Comparison of ENCODE assay signal across 13 cellular contexts in genomic region chr1:21921100-21921875, GRCh38. TPM values are rescaled to one million over a fixed set of nuclear protein-coding genes. Genes with fewer than 3 reads are reported as not detected.
A peak's percentile ranks its signal among the peaks of the same experiment; 100 is the strongest.
DNase-seq lines count a peak whose midpoint lies in the region; ATAC-seq, FAIRE-seq and TF ChIP-seq lines count a peak whose summit lies in the region.
"Had no signal": no experiment of that assay in that cellular context is flagged by ENCODE, and none has a peak within 500 bp of the region (broad histone marks: within the 10 kb centered on the region; RNA-seq: fewer than 3 reads in every experiment).

No MANE protein-coding gene starts in this region.

- no peak overlapping the region for H2BK20ac ChIP-seq in H1 (ENCODE audit: low read length)

- no peak for ATAC-seq in GM21515 (IDR thresholded peaks at IDR 0.05; ENCODE audit: unreplicated experiment)
- ATAC-seq: GM12878; stimulated activated naive CD8-positive, alpha-beta T cell treated with anti-CD3 and anti-CD28 coated beads, Interleukin-15, Interleukin-2, amounts not matched to agents 100 U/mL and 50 U/mL, for 24 hours had no signal

- no peak overlapping the region; the same call in none of the 2 replicates for H3K18ac ChIP-seq in H1 (ENCODE audit: extremely low read depth, low read length)

- H3K27me3 ChIP-seq in H1 (replicated peaks in 1 of 4; ENCODE audit: control insufficient read depth in 3 of 4, extremely low read depth in 1 of 4, insufficient read depth in 3 of 4, low read length in 3 of 4) = no peaks in the 10 kb centered on the region
- no peaks in the 10 kb centered on the region for H3K27me3 ChIP-seq in subcutaneous abdominal adipose tissue (ENCODE audit: control insufficient read depth in 5 of 5, insufficient read depth in 4 of 5, low read length in 5 of 5)

- H3K9ac ChIP-seq in H1 (replicated peaks in 1 of 4; ENCODE audit: extremely low read depth in 1 of 4, low read depth in 3 of 4, low read length in 3 of 4) = no peak overlapping the region
- H3K9ac ChIP-seq in subcutaneous abdominal adipose tissue (ENCODE audit: low read length in 5 of 5) = peak overlapping the region in 4 of 5 donors; percentile 2 to 58 (median 14)

- POLR2A ChIA-PET in H1 (lab: Charles Lee; ENCODE audit: partially characterized antibody) = interaction anchor here (1.2 to 6.0 kb wide), 6 partner anchors 9 to 27 kb away, joined by 4 to 72 read pairs (median 12); no protein-coding TSS in a partner anchor

- DNase-seq in HK-2 (ENCODE audit: unreplicated experiment) (peak; percentile 85), H1 (ENCODE audit: low read depth in 1 of 2, low spot score in 2 of 2) (no peak), NCI-H2196 treated with DMSO at 0.1 percent for 48 hours (lab: John Stamatoyannopoulos, UW; ENCODE audit: unreplicated experiment) (no peak), NCI-H524 treated with DMSO at 0.1 percent for 48 hours (lab: John Stamatoyannopoulos, UW) (no peak)
- DNase-seq in stimulated activated CD8-positive, alpha-beta memory T cell treated with anti-CD3 and anti-CD28 coated beads, Interleukin-4, amount 100 ng/mL, for 48 hours = no peak
- DNase-seq: activated CD4-positive, alpha-beta T cell treated with anti-CD3 and anti-CD28 coated beads for 48 hours; activated naive CD4-positive, alpha-beta T cell treated with anti-CD3 and anti-CD28 coated beads, Interleukin-2, amount 10 ng/mL, durations not matched to agents 7 days and 5 days; stimulated activated naive CD8-positive, alpha-beta T cell treated with anti-CD3 and anti-CD28 coated beads, Interleukin-15, Interleukin-2, amounts not matched to agents 100 U/mL and 50 U/mL, for 24 hours had no signal

- H3K79me1 ChIP-seq in H1 (ENCODE audit: low read depth, low read length) = peaks cover 5% of the 10 kb centered on the region; the same call in 1 of the 2 replicates

- H4K20me1 ChIP-seq in H1 (replicated peaks in 1 of 2; ENCODE audit: control insufficient read depth in 1 of 2, insufficient read depth in 2 of 2, low read length in 2 of 2) = peaks cover 2 to 10% of the 10 kb centered on the region in 2 experiments

- no peak overlapping the region for H2AFZ ChIP-seq in H1 (ENCODE audit: low read length)

- WGBS in H1 (ENCODE audit: extremely low coverage in 1 of 2, insufficient coverage in 1 of 2, insufficient read length in 1 of 2, insufficient replicate concordance in 2 of 2, low coverage in 1 of 2, low lambda C conversion rate in 2 of 2, missing lambda C conversion rate in 1 of 2), 2 experiments = 93% methylated on average over 11 of the region's 11 CpGs; no CpG with 5 or more reads in 1 of the 2 experiments
- 85 to 94% methylated on average over 6 to 10 of the region's 11 CpGs for WGBS in mesodermal cell (ENCODE audit: insufficient coverage in 2 of 2), 2 experiments

- no peak overlapping the region for H3K4ac ChIP-seq in H1 (replicated peaks; ENCODE audit: insufficient read length, low read depth, low read length)

- H3K79me2 ChIP-seq in H1 (ENCODE audit: control insufficient read depth in 1 of 2, insufficient read depth in 2 of 2, low read length in 2 of 2) = peaks cover 0 to 25% of the 10 kb centered on the region in 2 experiments; a peak in 1 of 4 replicates

- FAIRE-seq in H1 (lab: Jason Lieb, UNC) = no peak
- FAIRE-seq: GM12878 had no signal

- H4K5ac ChIP-seq in H1 (ENCODE audit: insufficient read length, low read depth, low read length) = no peak overlapping the region

- H3K23ac ChIP-seq in H1 (ENCODE audit: insufficient read length) = no peak overlapping the region

- H3K4me2 ChIP-seq in H1 (ENCODE audit: insufficient read depth in 1 of 2, low read depth in 2 of 2, low read length in 2 of 2) = 0 out of 4 replicates have a peak overlapping the region, but pooled peaks of 1 of the 2 experiments have one; percentile 3

- TF ChIP-seq EP300 in H1 (IDR thresholded peaks at IDR 0.05; ENCODE audit: borderline replicate concordance in 1 of 2, low read depth in 2 of 2, low read length in 2 of 2) = no peak

- H3K23me2 ChIP-seq in H1 (ENCODE audit: low read depth, low read length) = 0 out of 2 replicates have a peak, but pooled peaks cover 2% of the 10 kb centered on the region

- no peak for TF ChIP-seq CTCF in H1 (IDR thresholded peaks at IDR 0.05; ENCODE audit: control extremely low read depth in 1 of 3, insufficient read depth in 1 of 3, low read depth in 1 of 3, low read length in 3 of 3)

- no peak overlapping the region for H3K56ac ChIP-seq in H1 (replicated peaks; ENCODE audit: insufficient read length, low read depth, low read length)

- H3K4me3 ChIP-seq in H1 (ENCODE audit: extremely low read depth in 1 of 4, insufficient read depth in 2 of 4, low read depth in 3 of 4, low read length in 4 of 4) (no peak overlapping the region), mesodermal cell (ENCODE audit: extremely low read depth, insufficient read depth, low read length, poor library complexity, severe bottlenecking) (no peak overlapping the region), subcutaneous abdominal adipose tissue (ENCODE audit: low read depth in 1 of 5, low read length in 5 of 5) (peak overlapping the region in 1 of 5 donors; percentile 19)
- H3K4me3 ChIP-seq: GM12878 had no signal

- no peak overlapping the region for H4K91ac ChIP-seq in H1 (replicated peaks; ENCODE audit: insufficient read length, low read length)

- H3K27ac ChIP-seq in H1 (ENCODE audit: low read depth, low read length) (no peak overlapping the region), mesodermal cell (ENCODE audit: low read depth, low read length, severe bottlenecking) (peak overlapping the region; percentile 50), subcutaneous abdominal adipose tissue (ENCODE audit: low read depth, low read length) (peak overlapping the region; percentile 95)

- no peaks in the 10 kb centered on the region for H3K36me3 ChIP-seq in H1 (ENCODE audit: control insufficient read depth in 2 of 4, insufficient read depth in 4 of 4, low read length in 3 of 4)
- peaks cover 26% of the 10 kb centered on the region for H3K36me3 ChIP-seq in mesodermal cell (ENCODE audit: control insufficient read depth, insufficient read depth, low read length)
- peaks cover 0 to 34% (median 11%) of the 10 kb centered on the region in 5 donors for H3K36me3 ChIP-seq in subcutaneous abdominal adipose tissue (ENCODE audit: control insufficient read depth in 5 of 5, insufficient read depth in 5 of 5, low read length in 5 of 5)

- CTCF ChIA-PET in H1 (lab: Charles Lee; ENCODE audit: partially characterized antibody) = interaction anchor here (1.1 to 3.0 kb wide), 5 partner anchors 9 to 44 kb away, joined by 3 to 9 read pairs (median 4); no protein-coding TSS in a partner anchor

- no peak for TF ChIP-seq RAD21 in H1 (IDR thresholded peaks at IDR 0.05 in 1 of 2, conservative IDR thresholded peaks at IDR 0.05 in 1 of 2; ENCODE audit: low read depth in 2 of 2, low read length in 2 of 2)

- no peak overlapping the region for H3K14ac ChIP-seq in H1 (ENCODE audit: insufficient read length)

- H2AK5ac ChIP-seq in H1 (ENCODE audit: low read depth, low read length) = peak overlapping the region; percentile 83; the same call in 1 of the 2 replicates

- TF ChIP-seq POLR2A in H1 (IDR thresholded peaks at IDR 0.05; ENCODE audit: control extremely low read depth in 1 of 2, low read depth in 2 of 2, low read length in 2 of 2) = no peak

- peak overlapping the region; percentile 87 for H2BK12ac ChIP-seq in H1 (ENCODE audit: low read depth, low read length)

- peak overlapping the region; percentile 46; the same call in 1 of the 2 replicates for H2BK15ac ChIP-seq in H1 (ENCODE audit: low read length)

- H3K9me3 ChIP-seq in H1 (ENCODE audit: insufficient read depth in 2 of 2, low read depth in 1 of 2, low read length in 1 of 2) = no peaks in the 10 kb centered on the region
- no peaks in the 10 kb centered on the region for H3K9me3 ChIP-seq in mesodermal cell (ENCODE audit: control insufficient read depth, low read length)
- H3K9me3 ChIP-seq in subcutaneous abdominal adipose tissue (ENCODE audit: control insufficient read depth in 5 of 5, low read length in 5 of 5) = no peaks in the 10 kb centered on the region

- H2BK120ac ChIP-seq in H1 (replicated peaks; ENCODE audit: low read depth, low read length) = no peak overlapping the region

- no peak overlapping the region for H4K8ac ChIP-seq in H1 (ENCODE audit: extremely low read depth, insufficient read depth, low read length)

- 0 out of 2 replicates have a peak overlapping the region, but pooled peaks have one; percentile 19 for H2BK5ac ChIP-seq in H1 (ENCODE audit: low read depth, low read length)

- H3K4me1 ChIP-seq in H1 (replicated peaks in 1 of 4; ENCODE audit: control insufficient read depth in 3 of 4, insufficient read depth in 4 of 4, low read length in 3 of 4) (peaks cover 12 to 23% (median 19%) of the 10 kb centered on the region in 4 experiments), mesodermal cell (ENCODE audit: control insufficient read depth, insufficient read depth, low read length, poor library complexity, severe bottlenecking) (peaks cover 58% of the 10 kb centered on the region), subcutaneous abdominal adipose tissue (ENCODE audit: control insufficient read depth in 5 of 5, insufficient read depth in 5 of 5, low read length in 5 of 5) (peaks cover 42 to 89% (median 78%) of the 10 kb centered on the region in 5 donors)

TF ChIP-seq in H1, 55 proteins besides CTCF, POLR2A, EP300 and RAD21 (continues in another document):
- TF ChIP-seq SIRT6 (IDR thresholded peaks at IDR 0.05; ENCODE audit: low read length) = no peak

RNA-seq across cellular contexts. Expression of gene HSPG2, which starts 15.8 kb away (rescaled TPM):
- 108 and 111 TPM in 2 replicates for total RNA-seq in H1 (2021; fragmentation: NEBNext Ultra II Directional; extraction: Animal tissue kit (Norgen Biotek cat#: 25700))
- polyA plus RNA-seq in H1 (2011; rRNA removed) = 17.8 and 27.7 TPM in 2 replicates
- polyA plus RNA-seq in H1 (2011; cell fraction: cytosol; rRNA removed) = 17.0 TPM
- 113 TPM for polyA plus RNA-seq in H1 (2011; cell fraction: nucleus; rRNA removed)
- 41.0 to 91.2 TPM (median 79.8 TPM) in 4 replicates for polyA plus RNA-seq in H1 (2012, experiment 1 of 2)
- polyA plus RNA-seq in H1 (2012, experiment 2 of 2) = 63.7 TPM
- polyA plus RNA-seq in H1 (2013, experiment 1 of 2) = 65.5 TPM
- polyA plus RNA-seq in H1 (2013, experiment 2 of 2) = 40.5 TPM
- polyA minus RNA-seq in H1 (2011; rRNA and poly(A)+ RNA removed) = 27.8 and 28.3 TPM in 2 replicates
- polyA minus RNA-seq in H1 (2011; cell fraction: cytosol; rRNA and poly(A)+ RNA removed) = 68.4 TPM
- polyA minus RNA-seq in H1 (2011; cell fraction: nucleus; rRNA and poly(A)+ RNA removed) = 87.7 TPM
- 162 TPM for polyA plus RNA-seq in mesodermal cell (2013, experiment 1 of 2)
- polyA plus RNA-seq in mesodermal cell (2013, experiment 2 of 2) = 102 TPM

RNA-seq across cellular contexts. Expression of gene CELA3B, which starts 55.5 kb away (rescaled TPM):
- not detected in 2 replicates for total RNA-seq in H1 (2021; fragmentation: NEBNext Ultra II Directional; extraction: Animal tissue kit (Norgen Biotek cat#: 25700))
- polyA plus RNA-seq in H1 (2011; rRNA removed) = not detected in 2 replicates
- not detected for polyA plus RNA-seq in H1 (2011; cell fraction: cytosol; rRNA removed)
- polyA plus RNA-seq in H1 (2011; cell fraction: nucleus; rRNA removed) = not detected
- polyA plus RNA-seq in H1 (2012, experiment 1 of 2) = not detected in 4 replicates
- not detected for polyA plus RNA-seq in H1 (2012, experiment 2 of 2)
- not detected for polyA plus RNA-seq in H1 (2013, experiment 1 of 2)
- not detected for polyA plus RNA-seq in H1 (2013, experiment 2 of 2)
- polyA minus RNA-seq in H1 (2011; rRNA and poly(A)+ RNA removed) = not detected in 2 replicates
- not detected for polyA minus RNA-seq in H1 (2011; cell fraction: cytosol; rRNA and poly(A)+ RNA removed)
- polyA minus RNA-seq in H1 (2011; cell fraction: nucleus; rRNA and poly(A)+ RNA removed) = not detected
- not detected for polyA plus RNA-seq in mesodermal cell (2013, experiment 1 of 2)
- polyA plus RNA-seq in mesodermal cell (2013, experiment 2 of 2) = not detected
- total RNA-seq: HT1080 had no signal
- polyA plus RNA-seq: GM12878 had no signal

Comparison
In these comparisons a context has a peak if more than half of its experiments do, and no peak if none do; other contexts are left out.
1. H3K9ac ChIP-seq: peak in subcutaneous abdominal adipose tissue (4 of 5); none in H1 (0 of 4).